In the genomic region with DNA sequence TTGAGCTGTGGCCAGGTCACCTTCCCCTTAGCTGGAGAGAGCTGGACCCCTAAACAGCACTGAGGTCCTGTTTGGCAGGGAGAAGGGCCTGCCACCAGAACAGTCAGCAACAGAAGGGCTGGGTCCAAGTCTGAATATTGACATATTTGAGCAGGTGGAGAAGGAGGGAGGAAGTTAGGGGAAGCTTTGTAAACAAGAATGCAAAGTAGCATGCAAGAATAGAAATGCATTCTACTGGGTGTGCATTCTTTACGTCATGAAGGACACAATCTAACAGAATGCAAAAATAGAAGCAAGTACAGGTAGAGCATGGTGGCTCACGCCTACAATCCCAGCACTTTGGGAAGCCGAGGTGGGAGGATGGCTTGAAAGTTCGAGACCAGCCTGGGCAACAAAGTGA, we compare ENCODE assay signal across 16 cellular contexts.
DNase-seq lines count a peak whose midpoint lies in the region; ATAC-seq and TF ChIP-seq lines count a peak whose summit lies in the region.
"Had no signal": no experiment of that assay in that cellular context is flagged by ENCODE, and none has a peak within 500 bp of the region (broad histone marks: within the 10 kb centered on the region; RNA-seq: fewer than 3 reads in every experiment).

No MANE protein-coding gene starts in this region.

- H3K4me3 Mint-ChIP-seq in T-helper 17 cell, result peak overlapping the region; percentile 4
- peak overlapping the region; percentile 65 for H3K4me3 Mint-ChIP-seq in stimulated activated memory B cell treated with anti-CD40 and anti-IgM and Interleukin-4, amounts not matched to agents 10 μg/mL and 1 μg/mL and 100 μg/mL, for 72 hours
- H3K4me3 Mint-ChIP-seq: CD4-positive, alpha-beta T cell; HFFc6 had no signal

- H3K27ac ChIP-seq in right lobe of liver (peak overlapping the region; percentile 76 to 91 (median 91)), dorsolateral prefrontal cortex (no peak overlapping the region)

- WGBS in right lobe of liver (ENCODE audit: insufficient coverage, low coverage, low lambda C conversion rate, missing lambda C conversion rate), result 62% methylated on average over 4 of the region's 4 CpGs

- DNase-seq in GM12864 (ENCODE audit: low read depth) (peak; percentile 16), T-helper 17 cell (no peak), right lobe of liver (no peak), dorsolateral prefrontal cortex (no peak), midbrain (lab: John Stamatoyannopoulos, UW) (no peak), anterior cingulate cortex (lab: John Stamatoyannopoulos, UW) (no peak)
- DNase-seq: CD4-positive, alpha-beta T cell; DMS79 treated with DMSO at 0.1 percent for 48 hours; GF-D8; HFFc6; Kasumi-1; NCI-H1930; NCI-H510A treated with DMSO at 0.1 percent for 48 hours; RPMI8226 had no signal

- H3K9me3 Mint-ChIP-seq in stimulated activated memory B cell treated with anti-CD40 and anti-IgM and Interleukin-4, amounts not matched to agents 10 μg/mL and 1 μg/mL and 100 μg/mL, for 72 hours, result peaks cover 2% of the 10 kb centered on the region
- H3K9me3 Mint-ChIP-seq: CD4-positive, alpha-beta T cell; HFFc6 had no signal

- peaks cover 0 to 65% (median 33%) of the 10 kb centered on the region in 4 donors for H3K4me1 ChIP-seq in right lobe of liver

- H3K27ac Mint-ChIP-seq in T-helper 17 cell, result no peak overlapping the region
- H3K27ac Mint-ChIP-seq in stimulated activated memory B cell treated with anti-CD40 and anti-IgM and Interleukin-4, amounts not matched to agents 10 μg/mL and 1 μg/mL and 100 μg/mL, for 72 hours, result peak overlapping the region; percentile 87
- H3K27ac Mint-ChIP-seq: CD4-positive, alpha-beta T cell; HFFc6 had no signal

- no peak overlapping the region for H3K4me3 ChIP-seq in GM12864 (ENCODE audit: low read depth, low read length)
- H3K4me3 ChIP-seq in right lobe of liver, result no peak overlapping the region
- H3K4me3 ChIP-seq in dorsolateral prefrontal cortex, result no peak overlapping the region

- intact Hi-C loops in right lobe of liver (cut with DNase I) (loop anchor here in 1 of 2 donors (2.0 kb wide), 1 partner anchor 27 kb away; no protein-coding TSS in a partner anchor), dorsolateral prefrontal cortex (cut with DNase I) (no loop called here)

- H3K27me3 ChIP-seq in right lobe of liver, result no peaks in the 10 kb centered on the region
- H3K27me3 ChIP-seq in dorsolateral prefrontal cortex, result no peaks in the 10 kb centered on the region

- H3K36me3 Mint-ChIP-seq in T-helper 17 cell (ENCODE audit: low read depth), result no peaks in the 10 kb centered on the region
- no peaks in the 10 kb centered on the region for H3K36me3 Mint-ChIP-seq in stimulated activated memory B cell treated with anti-CD40 and anti-IgM and Interleukin-4, amounts not matched to agents 10 μg/mL and 1 μg/mL and 100 μg/mL, for 72 hours

- H3K36me3 ChIP-seq in right lobe of liver, result no peaks in the 10 kb centered on the region

- ATAC-seq in T-helper 17 cell (no peak), right lobe of liver (no peak), GM18870 (IDR thresholded peaks at IDR 0.05; ENCODE audit: unreplicated experiment) (no peak)
- ATAC-seq in stimulated activated memory B cell treated with anti-CD40 and anti-IgM and Interleukin-4, amounts not matched to agents 10 μg/mL and 1 μg/mL and 100 μg/mL, for 72 hours, result peak; percentile 45

- H3K27me3 Mint-ChIP-seq in T-helper 17 cell, result peaks cover 36% of the 10 kb centered on the region
- no peaks in the 10 kb centered on the region for H3K27me3 Mint-ChIP-seq in stimulated activated memory B cell treated with anti-CD40 and anti-IgM and Interleukin-4, amounts not matched to agents 10 μg/mL and 1 μg/mL and 100 μg/mL, for 72 hours

- H3K9me3 ChIP-seq in T-helper 17 cell (ENCODE audit: control insufficient read depth, low read length, poor library complexity, severe bottlenecking) (no peaks in the 10 kb centered on the region), right lobe of liver (no peaks in the 10 kb centered on the region)

- TF ChIP-seq CTCF in GM12864 (IDR thresholded peaks at IDR 0.05; ENCODE audit: low read depth, low read length, missing control alignments) (no peak), right lobe of liver (IDR thresholded peaks at IDR 0.05) (no peak), dorsolateral prefrontal cortex (IDR thresholded peaks at IDR 0.05 in 54 of 56, conservative IDR thresholded peaks at IDR 0.05 in 2 of 56; ENCODE audit: low read depth in 1 of 56, partially characterized antibody in 56 of 56) (no peak)

- H3K4me1 Mint-ChIP-seq in T-helper 17 cell, result no peaks in the 10 kb centered on the region
- H3K4me1 Mint-ChIP-seq in stimulated activated memory B cell treated with anti-CD40 and anti-IgM and Interleukin-4, amounts not matched to agents 10 μg/mL and 1 μg/mL and 100 μg/mL, for 72 hours, result peaks cover 43% of the 10 kb centered on the region

- TF ChIP-seq POLR2A in right lobe of liver (IDR thresholded peaks at IDR 0.05), result no peak

Comparison
In these comparisons a context has a peak if more than half of its experiments do, and no peak if none do; other contexts are left out.
1. H3K27ac ChIP-seq: peak in right lobe of liver (3 of 3); none in dorsolateral prefrontal cortex (0 of 59).